In genomic region chr15:63054281-63054683, GRCh38 we compare ENCODE assay signal across 13 cellular contexts. TPM values are rescaled to one million over a fixed set of nuclear protein-coding genes. Genes with fewer than 3 reads are reported as not detected.
DNase-seq lines count a peak whose midpoint lies in the region; ATAC-seq, FAIRE-seq and TF ChIP-seq lines count a peak whose summit lies in the region.
"Had no signal": no experiment of that assay in that cellular context is flagged by ENCODE, and none has a peak within 500 bp of the region (broad histone marks: within the 10 kb centered on the region; RNA-seq: fewer than 3 reads in every experiment).

No MANE protein-coding gene starts in this region.

- no peak for TF ChIP-seq EP300 in SK-N-SH (IDR thresholded peaks at IDR 0.05; ENCODE audit: borderline replicate concordance in 1 of 2, low read depth in 1 of 2, low read length in 1 of 2)
- TF ChIP-seq EP300 in esophagus muscularis mucosa (IDR thresholded peaks at IDR 0.05): no peak
- TF ChIP-seq EP300 in tibial nerve (IDR thresholded peaks at IDR 0.05): no peak

- TF ChIP-seq RAD21 in SK-N-SH (IDR thresholded peaks at IDR 0.05; ENCODE audit: low read length): no peak

- CTCF ChIA-PET in SK-N-SH (lab: Yijun Ruan, JAX): interaction anchor here (0.5 to 3.8 kb wide), 7 partner anchors 19 to 312 kb away, joined by 3 to 19 read pairs (median 3); no protein-coding TSS in a partner anchor

- POLR2A ChIA-PET in SK-N-SH (lab: Yijun Ruan, JAX): interaction anchor here (1.6 kb wide), 1 partner anchor 35 kb away, joined by 3 read pairs; no protein-coding TSS in a partner anchor

- TF ChIP-seq POLR2A in esophagus muscularis mucosa (IDR thresholded peaks at IDR 0.05; ENCODE audit: low read depth): no peak
- TF ChIP-seq POLR2A in tibial nerve (IDR thresholded peaks at IDR 0.05): no peak

- peaks cover 99% of the 10 kb centered on the region for H3F3A ChIP-seq in SK-N-SH (replicated peaks; ENCODE audit: insufficient read depth)

- H3K27ac ChIP-seq in SK-N-SH (ENCODE audit: low read depth in 2 of 2, low read length in 1 of 2) (peak overlapping the region; percentile 91 to 97), esophagus muscularis mucosa (replicated peaks in 1 of 4) (peak overlapping the region; percentile 93 to 97 (median 96)), tibial nerve (peak overlapping the region in 3 of 4 donors; percentile 84 to 90 (median 88)), pancreas (peak overlapping the region in 2 of 4 donors; percentile 24 to 93)

- H3K9me2 ChIP-seq in SK-N-SH: no peaks in the 10 kb centered on the region

- FAIRE-seq in pancreas (lab: Jason Lieb, UNC): no peak
- FAIRE-seq: colon had no signal

- peaks cover 100% of the 10 kb centered on the region for H3K79me2 ChIP-seq in SK-N-SH (ENCODE audit: insufficient read depth)

- 41% methylated on average over 4 of the region's 4 CpGs for WGBS in SK-N-SH (ENCODE audit: low lambda C conversion rate)
- WGBS in esophagus muscularis mucosa: 44% methylated on average over 4 of the region's 4 CpGs
- 72% methylated on average over 4 of the region's 4 CpGs for WGBS in tibial nerve, 2 donors
- 44 to 51% methylated on average over 4 of the region's 4 CpGs for WGBS in pancreas, 2 donors

- H3K9me3 ChIP-seq in SK-N-SH (no peaks in the 10 kb centered on the region), esophagus muscularis mucosa (no peaks in the 10 kb centered on the region), mucosa of stomach (ENCODE audit: control insufficient read depth, low read length) (no peaks in the 10 kb centered on the region), tibial nerve (no peaks in the 10 kb centered on the region), pancreas (no peaks in the 10 kb centered on the region)

- H3K4me2 ChIP-seq in SK-N-SH: peak overlapping the region; percentile 95

- intact Hi-C loops in esophagus muscularis mucosa (cut with DNase I): no loop called here
- intact Hi-C loops in pancreas (cut with DNase I): no loop called here

- H4K20me1 ChIP-seq in SK-N-SH (ENCODE audit: insufficient read depth): peaks cover 100% of the 10 kb centered on the region

- TF ChIP-seq CTCF in SK-N-SH (IDR thresholded peaks at IDR 0.05) (no peak), esophagus muscularis mucosa (IDR thresholded peaks at IDR 0.05) (no peak), tibial nerve (IDR thresholded peaks at IDR 0.05) (no peak), pancreas (IDR thresholded peaks at IDR 0.05) (no peak)

- no peak for DNase-seq in SK-N-SH
- DNase-seq in esophagus muscularis mucosa (ENCODE audit: extremely low spot score): no peak
- no peak for DNase-seq in tibial nerve (ENCODE audit: low spot score in 2 of 2)
- DNase-seq in pancreas: no peak
- no peak for DNase-seq in NCI-H187 (lab: John Stamatoyannopoulos, UW)
- DNase-seq in activated CD8-positive, alpha-beta memory T cell treated with anti-CD3 and anti-CD28 coated beads for 24 hours: no peak
- DNase-seq in DMS 273 treated with DMSO at 0.1 percent for 48 hours (lab: John Stamatoyannopoulos, UW): no peak
- DNase-seq: activated T-cell treated with anti-CD3 and anti-CD28 coated beads for 4 hours, DMS153, T-helper 9 cell had no signal

- no peak for ATAC-seq in pancreas

- H3K4me1 ChIP-seq in SK-N-SH (ENCODE audit: control insufficient read depth in 1 of 2, insufficient read depth in 2 of 2, low read depth in 1 of 2, low read length in 1 of 2) (peaks cover 66 to 72% of the 10 kb centered on the region in 2 experiments), esophagus muscularis mucosa (peaks cover 94 to 100% (median 100%) of the 10 kb centered on the region in 4 donors), mucosa of stomach (ENCODE audit: control insufficient read depth, insufficient read depth, low read length) (peaks cover 62% of the 10 kb centered on the region), tibial nerve (peaks cover 0 to 67% (median 48%) of the 10 kb centered on the region in 4 donors), pancreas (peaks cover 19 to 64% (median 41%) of the 10 kb centered on the region in 3 donors)

- peak overlapping the region; percentile 99; the same call in 1 of the 2 replicates for H3K9ac ChIP-seq in SK-N-SH
- peak overlapping the region; percentile 38 for H3K9ac ChIP-seq in mucosa of stomach (ENCODE audit: low read length)

- peaks cover 73 to 96% of the 10 kb centered on the region in 2 experiments for H3K36me3 ChIP-seq in SK-N-SH (replicated peaks in 1 of 2; ENCODE audit: control insufficient read depth in 1 of 2, insufficient read depth in 2 of 2, low read length in 1 of 2)
- H3K36me3 ChIP-seq in esophagus muscularis mucosa: peaks cover 22 to 64% (median 44%) of the 10 kb centered on the region in 4 donors
- peaks cover 4% of the 10 kb centered on the region for H3K36me3 ChIP-seq in mucosa of stomach (ENCODE audit: control insufficient read depth, insufficient read depth, low read length)
- peaks cover 0 to 31% (median 14%) of the 10 kb centered on the region in 3 donors for H3K36me3 ChIP-seq in tibial nerve
- peaks cover 8 to 26% (median 8%) of the 10 kb centered on the region in 3 donors for H3K36me3 ChIP-seq in pancreas

- H3K4me3 ChIP-seq in SK-N-SH (ENCODE audit: low read depth in 2 of 2, low read length in 1 of 2) (no peak overlapping the region), esophagus muscularis mucosa (peak overlapping the region; percentile 6 to 91 (median 27)), mucosa of stomach (ENCODE audit: low read length) (no peak overlapping the region), tibial nerve (no peak overlapping the region), pancreas (no peak overlapping the region)
- H3K4me3 ChIP-seq: skin epidermis had no signal

- no peaks in the 10 kb centered on the region for H3K27me3 ChIP-seq in SK-N-SH (ENCODE audit: insufficient read depth)
- no peaks in the 10 kb centered on the region for H3K27me3 ChIP-seq in esophagus muscularis mucosa
- no peaks in the 10 kb centered on the region for H3K27me3 ChIP-seq in mucosa of stomach (ENCODE audit: control insufficient read depth, insufficient read depth, low read length)
- H3K27me3 ChIP-seq in tibial nerve: no peaks in the 10 kb centered on the region
- no peaks in the 10 kb centered on the region for H3K27me3 ChIP-seq in pancreas

- no peak overlapping the region for H2AFZ ChIP-seq in SK-N-SH (ENCODE audit: low read depth)

TF ChIP-seq in SK-N-SH, 30 proteins besides CTCF, POLR2A, EP300 and RAD21:
- peak; percentile 14 for TF ChIP-seq JUND (IDR thresholded peaks at IDR 0.05)
- no peak for TF ChIP-seq USF1 (IDR thresholded peaks at IDR 0.05; ENCODE audit: borderline replicate concordance, low read depth)

RNA-seq across cellular contexts. Expression of gene TPM1, which starts 11.7 kb away (rescaled TPM):
- polyA plus RNA-seq in SK-N-SH (2012; rRNA removed): 1,371 and 1,764 TPM in 2 replicates
- polyA plus RNA-seq in SK-N-SH (2012; cell fraction: cytosol; rRNA removed): 1,590 and 2,049 TPM in 2 replicates
- 2,523 and 2,991 TPM in 2 replicates for polyA plus RNA-seq in SK-N-SH (2012; cell fraction: nucleus; rRNA removed)
- total RNA-seq in esophagus muscularis mucosa: 1,000 to 10,000 TPM; 5,599 to 7,718 (median 6,496) TPM
- 100 to 1,000 TPM; 311 to 468 (median 366) TPM for total RNA-seq in tibial nerve
- total RNA-seq in pancreas: 100 to 1,000 TPM; 114 to 359 (median 249) TPM
- polyA plus RNA-seq in pancreas: 100 to 1,000 TPM; 304 to 482 TPM

Comparison
In these comparisons a context has a peak if more than half of its experiments do, and no peak if none do; other contexts are left out.
1. H3K4me3 ChIP-seq: peak in esophagus muscularis mucosa (4 of 4); none in SK-N-SH (0 of 2), mucosa of stomach (single experiment), tibial nerve (0 of 4) and pancreas (0 of 4).
2. RNA of gene TPM1, which starts 11.7 kb away (total RNA-seq): 5,599 to 7,718 TPM in esophagus muscularis mucosa; 311 to 468 TPM in tibial nerve and 114 to 359 TPM in pancreas; every median in the first group is over 10 times any median in the second.